In the genomic region with DNA sequence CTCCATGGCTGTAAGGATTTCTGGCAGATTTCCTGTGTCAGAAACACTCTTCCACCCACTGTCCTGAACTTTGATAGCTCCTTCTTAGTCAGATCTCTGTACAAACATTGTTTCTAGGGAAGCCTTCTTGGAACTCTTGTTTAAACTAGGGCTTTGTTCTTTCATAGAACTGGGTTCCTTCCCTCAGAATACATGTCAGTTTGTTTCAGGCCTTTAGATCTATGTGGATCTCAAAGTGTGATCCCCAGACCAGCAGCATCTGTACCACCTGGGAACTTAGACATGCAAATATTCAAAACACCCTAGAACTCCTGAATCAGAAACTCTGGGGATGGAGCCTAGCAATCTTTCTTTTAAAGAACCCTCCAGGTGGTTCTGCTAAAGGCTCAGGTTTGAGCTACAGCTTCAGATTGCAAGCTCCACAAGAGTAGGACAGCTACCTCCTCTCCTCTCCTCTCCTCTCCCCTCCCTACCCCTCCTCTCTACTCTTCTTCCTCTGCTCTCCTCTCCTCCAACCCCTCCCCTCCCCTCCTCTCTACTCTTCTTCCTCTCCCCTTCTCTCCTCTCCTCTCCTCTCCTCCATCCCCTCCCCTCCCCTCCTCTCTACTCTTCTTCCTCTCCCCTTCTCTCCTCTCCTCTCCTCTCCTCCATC, we compare ENCODE assay signal across 17 cellular contexts. TPM values are rescaled to one million over a fixed set of nuclear protein-coding genes. Genes with fewer than 3 reads are reported as not detected.
A peak's percentile ranks its signal among the peaks of the same experiment; 100 is the strongest.
DNase-seq lines count a peak whose midpoint lies in the region; ATAC-seq, FAIRE-seq and TF ChIP-seq lines count a peak whose summit lies in the region.
"Had no signal": no experiment of that assay in that cellular context is flagged by ENCODE, and none has a peak within 500 bp of the region (broad histone marks: within the 10 kb centered on the region; RNA-seq: fewer than 3 reads in every experiment).

No MANE protein-coding gene starts in this region.

- TF ChIP-seq CTCF in left lung (IDR thresholded peaks at IDR 0.05) (no peak), endothelial cell (IDR thresholded peaks at IDR 0.05; ENCODE audit: unreplicated experiment) (no peak)

- intact Hi-C loops in left lung (cut with DNase I) = no loop called here

- no peak for TF ChIP-seq POLR2A in GM12892 (IDR thresholded peaks at IDR 0.05; ENCODE audit: low read depth, low read length)

- H3K4me1 Mint-ChIP-seq in memory B cell (peaks cover 26% of the 10 kb centered on the region), endothelial cell (ENCODE audit: unreplicated experiment) (no peaks in the 10 kb centered on the region)

- no peaks in the 10 kb centered on the region for H3K9me3 ChIP-seq in left lung
- H3K9me3 ChIP-seq: right atrium auricular region, uterus had no signal

- H3K4me3 ChIP-seq in left lung = no peak overlapping the region
- H3K4me3 ChIP-seq: right atrium auricular region, uterus had no signal

- H3K36me3 Mint-ChIP-seq in memory B cell (peaks cover 10% of the 10 kb centered on the region), endothelial cell (ENCODE audit: low read depth, unreplicated experiment) (no peaks in the 10 kb centered on the region)

- H3K9me3 Mint-ChIP-seq in memory B cell (no peaks in the 10 kb centered on the region), endothelial cell (ENCODE audit: unreplicated experiment) (no peaks in the 10 kb centered on the region)
- H3K9me3 Mint-ChIP-seq: CD4-positive, alpha-beta T cell; H9 had no signal

- ATAC-seq in GM21447 (IDR thresholded peaks at IDR 0.05; ENCODE audit: unreplicated experiment) (peak; percentile 28), memory B cell (ENCODE audit: low read depth) (no peak), left lung (no peak)
- ATAC-seq: Right ventricle myocardium inferior had no signal

- no peak for FAIRE-seq in GM12892 (lab: Jason Lieb, UNC)

- H3K27me3 ChIP-seq in left lung = no peaks in the 10 kb centered on the region
- H3K27me3 ChIP-seq: right atrium auricular region, uterus had no signal

- H3K27me3 Mint-ChIP-seq in memory B cell = peaks cover 2% of the 10 kb centered on the region
- H3K27me3 Mint-ChIP-seq in endothelial cell (ENCODE audit: unreplicated experiment) = peaks cover 2% of the 10 kb centered on the region
- H3K27me3 Mint-ChIP-seq: CD4-positive, alpha-beta T cell had no signal

- H3K27ac Mint-ChIP-seq in memory B cell (peak overlapping the region; percentile 90), endothelial cell (ENCODE audit: unreplicated experiment) (no peak overlapping the region)
- H3K27ac Mint-ChIP-seq: CD4-positive, alpha-beta T cell had no signal

- H3K4me3 Mint-ChIP-seq in memory B cell (peak overlapping the region; percentile 49), endothelial cell (ENCODE audit: unreplicated experiment) (no peak overlapping the region)
- H3K4me3 Mint-ChIP-seq: CD4-positive, alpha-beta T cell; H9 had no signal

- no peaks in the 10 kb centered on the region for H3K4me1 ChIP-seq in left lung
- H3K4me1 ChIP-seq: right atrium auricular region, uterus had no signal

- H3K36me3 ChIP-seq in left lung = no peaks in the 10 kb centered on the region
- H3K36me3 ChIP-seq: right atrium auricular region, uterus had no signal

- no peak overlapping the region for H3K27ac ChIP-seq in left lung
- H3K27ac ChIP-seq: HL-60, right atrium auricular region, uterus had no signal

- DNase-seq in DMS53 (lab: John Stamatoyannopoulos, UW) (peak; percentile 55), NCI-H526 treated with DMSO at 0.1 percent for 48 hours (lab: John Stamatoyannopoulos, UW) (peak; percentile 75), memory B cell (ENCODE audit: low spot score in 2 of 2) (no peak), left lung (no peak), COR-L47 (lab: John Stamatoyannopoulos, UW) (no peak), GM12892 (ENCODE audit: insufficient read length) (no peak), endothelial cell (ENCODE audit: low spot score) (no peak)
- DNase-seq: activated CD4-positive, CD25-positive, alpha-beta regulatory T cell treated with anti-CD3 and anti-CD28 coated beads, Interleukin-2, amount 50 U/mL, for 72 hours; activated gamma-delta T cell; CD4-positive, alpha-beta T cell; H9; uterus had no signal

RNA-seq across cellular contexts. Expression of a gene that starts 12.7 kb away (rescaled TPM):
- total RNA-seq in left lung (1 to 10 TPM; 1.3 to 2.2 TPM), endothelial cell (ENCODE audit: unreplicated experiment) (not detected)
- polyA plus RNA-seq in GM12892 (2012; ENCODE audit: missing spikeins) = 0.83 TPM
- total RNA-seq: lung microvascular endothelial cell, right atrium auricular region, Right ventricle myocardium inferior had no signal

Comparison
In these comparisons a context has a peak if more than half of its experiments do, and no peak if none do; other contexts are left out.
1. DNase-seq: peak in DMS53 (single experiment) and NCI-H526 treated with DMSO at 0.1 percent for 48 hours (single experiment); none in memory B cell (0 of 2), left lung (0 of 2), COR-L47 (single experiment), GM12892 (single experiment) and endothelial cell (single experiment).